In the genomic region with DNA sequence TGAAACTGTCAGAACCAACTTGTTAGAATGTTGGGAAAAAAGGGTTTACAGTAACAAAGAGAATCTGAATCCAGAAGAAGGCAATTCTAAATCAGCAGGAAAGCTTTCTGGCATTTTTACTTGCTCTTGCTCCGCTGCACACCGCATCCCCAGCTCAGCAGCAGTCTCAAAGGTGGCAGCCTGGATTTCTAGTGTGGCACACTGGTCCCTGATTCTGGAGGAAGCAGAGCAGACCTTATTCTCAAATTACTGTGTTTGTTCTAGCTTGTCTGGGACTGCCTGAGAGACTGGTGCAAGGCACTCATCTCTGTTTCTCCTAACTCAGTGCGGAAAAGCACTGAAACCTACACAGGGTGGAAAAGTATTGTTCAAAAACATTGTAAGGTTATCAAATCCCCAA, we compare ENCODE assay signal across 20 cellular contexts. TPM values are rescaled to one million over a fixed set of nuclear protein-coding genes. Genes with fewer than 3 reads are reported as not detected.
"Had no signal": no experiment of that assay in that cellular context is flagged by ENCODE, and none has a peak within 500 bp of the region (broad histone marks: within the 10 kb centered on the region; RNA-seq: fewer than 3 reads in every experiment).

No MANE protein-coding gene starts in this region.

- H3K4me3 ChIP-seq: SJCRH30 had no signal

- ATAC-seq: HepG2, Panc1, SK-N-SH treated with all-trans-retinoic acid at 6 μM for 48 hours had no signal

- FAIRE-seq: HepG2 had no signal

- H3K4me2 ChIP-seq: KMS-11 had no signal

- H3K27me3 ChIP-seq: SJCRH30 had no signal

- H3K9ac ChIP-seq: KMS-11 had no signal

- H3K36me3 ChIP-seq: SJCRH30 had no signal

- DNase-seq: IMR-90, Kasumi-1, MM.1S, NCI-H1092 treated with DMSO at 0.1 percent for 48 hours, NCI-H1436, NCI-H187, NCI-H2029, NCI-H2081 treated with DMSO at 0.1 percent for 48 hours, NCI-H2227 treated with DMSO at 0.1 percent for 48 hours, NCI-H526, NCI-H774, SHP77, SJCRH30, T-helper 1 cell had no signal

- H3K27ac ChIP-seq: KMS-11, RWPE1, SJCRH30 had no signal

- H3K4me1 ChIP-seq: SJCRH30 had no signal

RNA-seq across cellular contexts. Expression of a gene that starts 53.8 kb away (rescaled TPM):
- total RNA-seq: M059J had no signal
